In genomic region chr10:34854147-34854601, GRCh38 we compare ENCODE assay signal across 10 cellular contexts. TPM values are rescaled to one million over a fixed set of nuclear protein-coding genes. Genes with fewer than 3 reads are reported as not detected.
DNase-seq lines count a peak whose midpoint lies in the region; ATAC-seq and TF ChIP-seq lines count a peak whose summit lies in the region.
"Had no signal": no experiment of that assay in that cellular context is flagged by ENCODE, and none has a peak within 500 bp of the region (broad histone marks: within the 10 kb centered on the region; RNA-seq: fewer than 3 reads in every experiment).

No MANE protein-coding gene starts in this region.

- H3K9ac ChIP-seq in fibroblast of lung (ENCODE audit: insufficient read depth, low read length), result no peak overlapping the region

- peak overlapping the region; percentile 75 for H3K4me2 ChIP-seq in fibroblast of lung (ENCODE audit: extremely low read depth, insufficient read depth, low read length)

- H3K36me3 ChIP-seq in fibroblast of lung (ENCODE audit: control insufficient read depth, insufficient read depth, low read length), result no peaks in the 10 kb centered on the region
- no peaks in the 10 kb centered on the region for H3K36me3 ChIP-seq in prostate gland
- no peaks in the 10 kb centered on the region for H3K36me3 ChIP-seq in A673 (ENCODE audit: insufficient read depth, low read length, poor library complexity, severe bottlenecking)

- no peaks in the 10 kb centered on the region for H3K79me2 ChIP-seq in fibroblast of lung (ENCODE audit: control insufficient read depth, insufficient read depth, low read length)

- H3K9me3 ChIP-seq in fibroblast of lung (ENCODE audit: control insufficient read depth, insufficient read depth, low read depth, low read length), result no peaks in the 10 kb centered on the region
- no peaks in the 10 kb centered on the region for H3K9me3 ChIP-seq in prostate gland
- no peaks in the 10 kb centered on the region for H3K9me3 ChIP-seq in A673 (ENCODE audit: low read depth, low read length, poor library complexity, severe bottlenecking)

- no peak for ATAC-seq in GM18498 (IDR thresholded peaks at IDR 0.05; ENCODE audit: unreplicated experiment)
- ATAC-seq: stimulated activated effector memory CD8-positive, alpha-beta T cell treated with anti-CD3 and anti-CD28 coated beads, Interleukin-12 subunit alpha, Interleukin-12 subunit beta, amount 100 ng/mL, for 72 hours had no signal

- H3K4me1 ChIP-seq in fibroblast of lung (ENCODE audit: control insufficient read depth, extremely low read depth, insufficient read depth, low read length) (no peaks in the 10 kb centered on the region), prostate gland (replicated peaks) (no peaks in the 10 kb centered on the region), A673 (ENCODE audit: insufficient read depth, low read length, poor library complexity, severe bottlenecking) (no peaks in the 10 kb centered on the region)

- CTCF ChIA-PET in A673 (lab: Charles Lee), result interaction anchor here (0.6 kb wide), 1 partner anchor 140 kb away, joined by 6 read pairs; no protein-coding TSS in a partner anchor

- H3K27me3 ChIP-seq in fibroblast of lung (ENCODE audit: control insufficient read depth, insufficient read depth, low read length), result no peaks in the 10 kb centered on the region
- H3K27me3 ChIP-seq in prostate gland (replicated peaks; ENCODE audit: insufficient read depth), result no peaks in the 10 kb centered on the region
- H3K27me3 ChIP-seq in A673 (replicated peaks; ENCODE audit: insufficient read depth, low read depth, low read length, poor library complexity), result no peaks in the 10 kb centered on the region

- no peak for TF ChIP-seq POLR2A in prostate gland (IDR thresholded peaks at IDR 0.05)

- intact Hi-C loops in prostate gland (cut with DNase I), result no loop called here
- intact Hi-C loops in A673 (cut with micrococcal nuclease; ENCODE audit: unreplicated experiment), result no loop called here

- H2AFZ ChIP-seq in fibroblast of lung (ENCODE audit: low read length), result peak overlapping the region; percentile 63

- no TSS peak for BruUV-seq in A673 (replicated peaks; lab: Mats Ljungman, UMichigan)

- H3K27ac ChIP-seq in fibroblast of lung (ENCODE audit: insufficient read depth, low read length), result no peak overlapping the region
- peak overlapping the region in 1 of 2 donors; percentile 6 for H3K27ac ChIP-seq in prostate gland
- no peak overlapping the region for H3K27ac ChIP-seq in A673 (ENCODE audit: low read depth, low read length, poor library complexity, severe bottlenecking)
- H3K27ac ChIP-seq: epithelial cell of prostate had no signal

- WGBS in prostate gland, result 6% methylated on average over 6 of the region's 6 CpGs

- H4K20me1 ChIP-seq in fibroblast of lung (ENCODE audit: control insufficient read depth, extremely low read depth, insufficient read depth, low read length), result no peaks in the 10 kb centered on the region

- DNase-seq in GM03348 (ENCODE audit: low spot score), result peak; percentile 38
- peak; percentile 53 for DNase-seq in RPMI7951 (ENCODE audit: low read depth)
- peak; percentile 57 to 62 for DNase-seq in fibroblast of lung (ENCODE audit: low read depth in 2 of 2)
- peak; percentile 38 for DNase-seq in prostate gland (ENCODE audit: low spot score)
- no peak for DNase-seq in stimulated activated CD4-positive, alpha-beta T cell treated with anti-CD3 and anti-CD28 coated beads, Interleukin-15, amount 100 ng/mL, for 24 hours
- no peak for DNase-seq in RPMI8226
- DNase-seq in A673 (ENCODE audit: low spot score), result no peak

- H3K4me3 ChIP-seq in fibroblast of lung (replicated peaks in 1 of 4; ENCODE audit: control extremely low read depth in 1 of 4, insufficient read depth in 1 of 4, low read depth in 3 of 4, low read length in 4 of 4) (peak overlapping the region in 3 of 4 experiments; percentile 1 to 25 (median 15)), prostate gland (no peak overlapping the region), A673 (ENCODE audit: low read depth, low read length, poor library complexity, severe bottlenecking) (no peak overlapping the region)

- POLR2A ChIA-PET in A673 (lab: Charles Lee; ENCODE audit: low non-redundant PET), result interaction anchor here (0.6 kb wide), 1 partner anchor 98 kb away, joined by 18 read pairs; no protein-coding TSS in a partner anchor

- no peak for TF ChIP-seq CTCF in fibroblast of lung (conservative IDR thresholded peaks at IDR 0.05 in 1 of 2, IDR thresholded peaks at IDR 0.05 in 1 of 2; ENCODE audit: low read depth in 1 of 2, low read length in 2 of 2)
- TF ChIP-seq CTCF in prostate gland (IDR thresholded peaks at IDR 0.05), result no peak
- TF ChIP-seq CTCF in A673 (conservative IDR thresholded peaks at IDR 0.05; ENCODE audit: low read depth, low read length), result no peak

RNA-seq across cellular contexts. Expression of gene PARD3, which starts 39.1 kb away (rescaled TPM):
- total RNA-seq in RPMI7951 (2014; rRNA removed; shearing (Covaris generic)), result 23.9 and 30.0 TPM in 2 replicates
- total RNA-seq in fibroblast of lung, result 43.1 and 46.4 TPM in 2 replicates
- polyA plus RNA-seq in fibroblast of lung, result 24.0 and 26.8 TPM in 2 replicates
- 16.8 TPM in 2 replicates for polyA plus RNA-seq in fibroblast of lung (2012)
- polyA minus RNA-seq in fibroblast of lung (ENCODE audit: low replicate concordance), result 8.5 and 12.0 TPM in 2 replicates
- 10 to 100 TPM; 32.0 to 61.9 TPM for total RNA-seq in prostate gland
- total RNA-seq in A673 (2021), result 28.0 and 32.3 TPM in 2 replicates

Comparison
In these comparisons a context has a peak if more than half of its experiments do, and no peak if none do; other contexts are left out.
1. DNase-seq: peak in GM03348 (single experiment), RPMI7951 (single experiment), fibroblast of lung (2 of 2) and prostate gland (single experiment); none in stimulated activated CD4-positive, alpha-beta T cell treated with anti-CD3 and anti-CD28 coated beads, Interleukin-15, amount 100 ng/mL, for 24 hours (single experiment), RPMI8226 (single experiment) and A673 (single experiment).
2. H3K4me3 ChIP-seq: peak in fibroblast of lung (3 of 4); none in prostate gland (0 of 2) and A673 (single experiment).